1 cellular context compared by ENCODE assay signal in genomic region chr10:130747946-130748345, GRCh38.
TF ChIP-seq lines count a peak whose summit lies in the region.

No MANE protein-coding gene starts in this region.

TF ChIP-seq in H1, 55 proteins besides CTCF, POLR2A, EP300 and RAD21:
- TF ChIP-seq POLR2AphosphoS5 (IDR thresholded peaks at IDR 0.05; ENCODE audit: low read depth, low read length), result no peak
